Comparison of ENCODE assay signal across 9 cellular contexts in genomic region chr17:29614345-29615047, GRCh38. TPM values are rescaled to one million over a fixed set of nuclear protein-coding genes. Genes with fewer than 3 reads are reported as not detected.
A peak's percentile ranks its signal among the peaks of the same experiment; 100 is the strongest.
DNase-seq lines count a peak whose midpoint lies in the region; ATAC-seq, FAIRE-seq and TF ChIP-seq lines count a peak whose summit lies in the region.
"Had no signal": no experiment of that assay in that cellular context is flagged by ENCODE, and none has a peak within 500 bp of the region (broad histone marks: within the 10 kb centered on the region; RNA-seq: fewer than 3 reads in every experiment).

No MANE protein-coding gene starts in this region.

- H3K36me3 ChIP-seq in lower lobe of right lung (no peaks in the 10 kb centered on the region), thymus (ENCODE audit: control insufficient read depth, insufficient read depth) (no peaks in the 10 kb centered on the region)
- H3K36me3 ChIP-seq: right lobe of liver had no signal

- no peak overlapping the region for H3K27ac ChIP-seq in lower lobe of right lung
- H3K27ac ChIP-seq in thymus (ENCODE audit: low read depth), result peak overlapping the region; percentile 26
- H3K27ac ChIP-seq: right lobe of liver had no signal

- H3K4me1 ChIP-seq in lower lobe of right lung (peaks cover 57% of the 10 kb centered on the region), thymus (ENCODE audit: control insufficient read depth, insufficient read depth, low read length) (peaks cover 43% of the 10 kb centered on the region)

- H3K9me3 Mint-ChIP-seq in activated naive CD4-positive, alpha-beta T cell treated with anti-CD3 and anti-CD28 coated beads, Interleukin-2, amount 10 ng/mL, durations not matched to agents 7 days and 5 days, result no peaks in the 10 kb centered on the region
- H3K9me3 Mint-ChIP-seq in activated naive CD4-positive, alpha-beta T cell treated with anti-CD3 and anti-CD28 coated beads, Interleukin-2, amount 50 U/mL, for 72 hours, result no peaks in the 10 kb centered on the region
- no peaks in the 10 kb centered on the region for H3K9me3 Mint-ChIP-seq in activated naive CD8-positive, alpha-beta T cell treated with anti-CD3 and anti-CD28 coated beads, Interleukin-2, amount 50 U/mL, for 24 hours

- peak overlapping the region; percentile 98 for H3K27ac Mint-ChIP-seq in activated naive CD4-positive, alpha-beta T cell treated with anti-CD3 and anti-CD28 coated beads, Interleukin-2, amount 10 ng/mL, durations not matched to agents 7 days and 5 days
- H3K27ac Mint-ChIP-seq in activated naive CD4-positive, alpha-beta T cell treated with anti-CD3 and anti-CD28 coated beads, Interleukin-2, amount 50 U/mL, for 72 hours, result peak overlapping the region in 1 of 2 donors; percentile 26
- H3K27ac Mint-ChIP-seq in activated naive CD8-positive, alpha-beta T cell treated with anti-CD3 and anti-CD28 coated beads, Interleukin-2, amount 50 U/mL, for 24 hours, result peak overlapping the region; percentile 68

- H3K4me3 ChIP-seq in lower lobe of right lung, result peak overlapping the region; percentile 53
- H3K4me3 ChIP-seq in thymus (ENCODE audit: low read length), result peak overlapping the region; percentile 53

- TF ChIP-seq CTCF in lower lobe of right lung (IDR thresholded peaks at IDR 0.05), result no peak

- CTCF ChIA-PET in activated naive CD4-positive, alpha-beta T cell treated with anti-CD3 and anti-CD28 coated beads, Interleukin-2, amount 10 ng/mL, durations not matched to agents 7 days and 5 days (lab: Charles Lee), result interaction anchor here (1.3 to 1.8 kb wide), 6 partner anchors 21 to 42 kb away, joined by 4 to 14 read pairs (median 5); partner anchors contain the start of gene ANKRD13B

- peak overlapping the region; percentile 81 for H3K4me3 Mint-ChIP-seq in activated naive CD4-positive, alpha-beta T cell treated with anti-CD3 and anti-CD28 coated beads, Interleukin-2, amount 10 ng/mL, durations not matched to agents 7 days and 5 days
- peak overlapping the region; percentile 80 for H3K4me3 Mint-ChIP-seq in activated naive CD8-positive, alpha-beta T cell treated with anti-CD3 and anti-CD28 coated beads, Interleukin-2, amount 50 U/mL, for 24 hours

- no peaks in the 10 kb centered on the region for H3K36me3 Mint-ChIP-seq in activated naive CD4-positive, alpha-beta T cell treated with anti-CD3 and anti-CD28 coated beads, Interleukin-2, amount 10 ng/mL, durations not matched to agents 7 days and 5 days
- no peaks in the 10 kb centered on the region for H3K36me3 Mint-ChIP-seq in activated naive CD4-positive, alpha-beta T cell treated with anti-CD3 and anti-CD28 coated beads, Interleukin-2, amount 50 U/mL, for 72 hours
- no peaks in the 10 kb centered on the region for H3K36me3 Mint-ChIP-seq in activated naive CD8-positive, alpha-beta T cell treated with anti-CD3 and anti-CD28 coated beads, Interleukin-2, amount 50 U/mL, for 24 hours (ENCODE audit: low read depth)

- no peak for DNase-seq in activated naive CD4-positive, alpha-beta T cell treated with anti-CD3 and anti-CD28 coated beads, Interleukin-2, amount 10 ng/mL, durations not matched to agents 7 days and 5 days
- DNase-seq in activated naive CD4-positive, alpha-beta T cell treated with anti-CD3 and anti-CD28 coated beads, Interleukin-2, amount 50 U/mL, for 72 hours (ENCODE audit: low spot score in 2 of 2), result no peak
- no peak for DNase-seq in activated naive CD8-positive, alpha-beta T cell treated with anti-CD3 and anti-CD28 coated beads, Interleukin-2, amount 50 U/mL, for 24 hours
- DNase-seq in lower lobe of right lung (no peak), HTR-8/SVneo (ENCODE audit: insufficient read length, low spot score) (no peak)

- H3K27me3 ChIP-seq in lower lobe of right lung (ENCODE audit: low read depth), result peaks cover 11% of the 10 kb centered on the region
- H3K27me3 ChIP-seq in thymus (ENCODE audit: control insufficient read depth, insufficient read depth), result peaks cover 25% of the 10 kb centered on the region

- intact Hi-C loops in lower lobe of right lung (cut with DNase I), result no loop called here

- peaks cover 54% of the 10 kb centered on the region for H3K4me1 Mint-ChIP-seq in activated naive CD4-positive, alpha-beta T cell treated with anti-CD3 and anti-CD28 coated beads, Interleukin-2, amount 10 ng/mL, durations not matched to agents 7 days and 5 days
- H3K4me1 Mint-ChIP-seq in activated naive CD8-positive, alpha-beta T cell treated with anti-CD3 and anti-CD28 coated beads, Interleukin-2, amount 50 U/mL, for 24 hours, result peaks cover 43% of the 10 kb centered on the region

- WGBS in thymus, result 60% methylated on average over 16 of the region's 16 CpGs

- peaks cover 47% of the 10 kb centered on the region for H3K27me3 Mint-ChIP-seq in activated naive CD4-positive, alpha-beta T cell treated with anti-CD3 and anti-CD28 coated beads, Interleukin-2, amount 10 ng/mL, durations not matched to agents 7 days and 5 days
- no peaks in the 10 kb centered on the region for H3K27me3 Mint-ChIP-seq in activated naive CD8-positive, alpha-beta T cell treated with anti-CD3 and anti-CD28 coated beads, Interleukin-2, amount 50 U/mL, for 24 hours

- ATAC-seq in activated naive CD4-positive, alpha-beta T cell treated with anti-CD3 and anti-CD28 coated beads, Interleukin-2, amount 50 U/mL, for 72 hours, result no peak
- no peak for ATAC-seq in activated naive CD8-positive, alpha-beta T cell treated with anti-CD3 and anti-CD28 coated beads, Interleukin-2, amount 50 U/mL, for 24 hours
- ATAC-seq in lower lobe of right lung, result no peak
- ATAC-seq in HG03521 (IDR thresholded peaks at IDR 0.05; ENCODE audit: unreplicated experiment), result no peak
- ATAC-seq in GM19397 (IDR thresholded peaks at IDR 0.05; ENCODE audit: unreplicated experiment), result no peak

- no peaks in the 10 kb centered on the region for H3K9me3 ChIP-seq in lower lobe of right lung
- no peaks in the 10 kb centered on the region for H3K9me3 ChIP-seq in thymus (ENCODE audit: control insufficient read depth)
- H3K9me3 ChIP-seq: right lobe of liver had no signal

- no peak for FAIRE-seq in HTR-8/SVneo (lab: Jason Lieb, UNC)

RNA-seq across cellular contexts. Expression of gene CORO6, which starts 8.2 kb away (rescaled TPM):
- total RNA-seq in activated naive CD4-positive, alpha-beta T cell treated with anti-CD3 and anti-CD28 coated beads, Interleukin-2, amount 50 U/mL, for 72 hours, result 10 to 100 TPM; 17.3 to 47.3 TPM
- total RNA-seq in lower lobe of right lung, result 6.6 TPM
- polyA plus RNA-seq in thymus, result 17.0 TPM

RNA-seq across cellular contexts. Expression of gene ANKRD13B, which starts 21.6 kb away (rescaled TPM):
- total RNA-seq in activated naive CD4-positive, alpha-beta T cell treated with anti-CD3 and anti-CD28 coated beads, Interleukin-2, amount 50 U/mL, for 72 hours, result 10 to 100 TPM in 1 of 2 donors, 1 to 10 TPM in 1; 8.9 to 25.3 TPM
- 6.6 TPM for total RNA-seq in lower lobe of right lung
- 2.2 TPM for polyA plus RNA-seq in thymus

RNA-seq across cellular contexts. Expression of gene GIT1, which starts 25.0 kb away (rescaled TPM):
- total RNA-seq in activated naive CD4-positive, alpha-beta T cell treated with anti-CD3 and anti-CD28 coated beads, Interleukin-2, amount 50 U/mL, for 72 hours, result 10 to 100 TPM; 49.8 to 67.8 TPM
- total RNA-seq in lower lobe of right lung, result 53.1 TPM
- 33.7 TPM for polyA plus RNA-seq in thymus

RNA-seq across cellular contexts. Expression of gene TP53I13, which starts 46.0 kb away (rescaled TPM):
- total RNA-seq in activated naive CD4-positive, alpha-beta T cell treated with anti-CD3 and anti-CD28 coated beads, Interleukin-2, amount 50 U/mL, for 72 hours, result 10 to 100 TPM; 29.9 to 52.1 TPM
- 62.7 TPM for total RNA-seq in lower lobe of right lung
- polyA plus RNA-seq in thymus, result 98.2 TPM

RNA-seq across cellular contexts. Expression of gene ABHD15, which starts 47.7 kb away (rescaled TPM):
- total RNA-seq in activated naive CD4-positive, alpha-beta T cell treated with anti-CD3 and anti-CD28 coated beads, Interleukin-2, amount 50 U/mL, for 72 hours, result 10 to 100 TPM in 1 of 2 donors, 1 to 10 TPM in 1; 5.1 to 10.6 TPM
- total RNA-seq in lower lobe of right lung, result 14.3 TPM
- polyA plus RNA-seq in thymus, result 7.8 TPM
